ENCODE assay signal across 21 cellular contexts in genomic region chr5:150313921-150314716, GRCh38. TPM values are rescaled to one million over a fixed set of nuclear protein-coding genes. Genes with fewer than 3 reads are reported as not detected.
DNase-seq lines count a peak whose midpoint lies in the region; ATAC-seq and TF ChIP-seq lines count a peak whose summit lies in the region.
"Had no signal": no experiment of that assay in that cellular context is flagged by ENCODE, and none has a peak within 500 bp of the region (broad histone marks: within the 10 kb centered on the region; RNA-seq: fewer than 3 reads in every experiment).

No MANE protein-coding gene starts in this region.

- no peak for DNase-seq in IMR-90
- DNase-seq in RPMI8226: peak; percentile 33
- DNase-seq in mesenchymal stem cell: no peak
- DNase-seq in uterus: no peak
- DNase-seq in GM19240 (ENCODE audit: insufficient read length, low spot score): no peak
- DNase-seq in Peyer's patch: no peak
- DNase-seq: BE2C; CD8-positive, alpha-beta memory T cell; DMS79 treated with DMSO at 0.1 percent for 48 hours; GM23248; HCEC 1CT; KG1; NCI-H1105 treated with DMSO at 0.1 percent for 48 hours; NCI-H187 treated with DMSO at 0.1 percent for 48 hours; NCI-H345; NCI-H526 treated with DMSO at 0.1 percent for 48 hours; NK-92 treated with Interleukin-12 subunit alpha and Interleukin-12 subunit beta, amount 100 ng/mL, for 24 hours; SW 1271 had no signal

- H3K79me1 ChIP-seq in IMR-90 (ENCODE audit: low read depth in 1 of 2, low read length in 2 of 2) (peaks cover 0 to 5% of the 10 kb centered on the region in 2 experiments; a peak in 2 of 4 replicates), mesenchymal stem cell (replicated peaks; ENCODE audit: low read length, poor library complexity, severe bottlenecking) (no peaks in the 10 kb centered on the region)

- no peak overlapping the region for H3K9ac ChIP-seq in IMR-90 (ENCODE audit: low read depth, low read length)
- H3K9ac ChIP-seq in mesenchymal stem cell (ENCODE audit: low read length): no peak overlapping the region
- H3K9ac ChIP-seq: GM23248 had no signal

- H2BK15ac ChIP-seq in IMR-90 (ENCODE audit: low read depth, low read length) (peak overlapping the region; percentile 68; the same call in 1 of the 3 replicates), mesenchymal stem cell (ENCODE audit: low read depth, poor library complexity, severe bottlenecking) (no peak overlapping the region)

- peak overlapping the region; percentile 37; the same call in 1 of the 2 replicates for H3K14ac ChIP-seq in IMR-90 (replicated peaks; ENCODE audit: low read depth, low read length)
- H3K14ac ChIP-seq in mesenchymal stem cell (ENCODE audit: low read length in 2 of 2): no peak overlapping the region

- H2AK9ac ChIP-seq in IMR-90 (replicated peaks; ENCODE audit: low read depth, low read length, poor library complexity): no peak overlapping the region

- no peak overlapping the region for H4K5ac ChIP-seq in IMR-90 (ENCODE audit: low read depth, low read length)

- peaks cover 35% of the 10 kb centered on the region for H3K9me1 ChIP-seq in IMR-90 (ENCODE audit: insufficient read depth, low read length)

- no peak overlapping the region for H3K4me3 ChIP-seq in IMR-90 (ENCODE audit: insufficient read depth, low read depth, low read length)
- no peak overlapping the region for H3K4me3 ChIP-seq in mesenchymal stem cell (ENCODE audit: insufficient read depth in 1 of 2, low read depth in 1 of 2, low read length in 2 of 2)
- no peak overlapping the region for H3K4me3 ChIP-seq in uterus
- H3K4me3 ChIP-seq in Peyer's patch: no peak overlapping the region
- H3K4me3 ChIP-seq: GM23248 had no signal

- H3K56ac ChIP-seq in IMR-90 (ENCODE audit: extremely low read depth, insufficient read depth, low read length): no peak overlapping the region

- H3K9me3 ChIP-seq in IMR-90 (ENCODE audit: control insufficient read depth, insufficient read depth, low read length): no peaks in the 10 kb centered on the region
- H3K9me3 ChIP-seq in mesenchymal stem cell (ENCODE audit: control insufficient read depth, low read length): no peaks in the 10 kb centered on the region
- H3K9me3 ChIP-seq in uterus: no peaks in the 10 kb centered on the region
- H3K9me3 ChIP-seq in Peyer's patch: no peaks in the 10 kb centered on the region
- H3K9me3 ChIP-seq: BE2C had no signal

- peak overlapping the region; percentile 16 for H2BK5ac ChIP-seq in IMR-90 (ENCODE audit: low read depth, low read length, poor library complexity, severe bottlenecking)
- peak overlapping the region; percentile 46 for H2BK5ac ChIP-seq in mesenchymal stem cell (ENCODE audit: low read depth, low read length, poor library complexity, severe bottlenecking)

- no peaks in the 10 kb centered on the region for H3K27me3 ChIP-seq in IMR-90 (ENCODE audit: control insufficient read depth, insufficient read depth, low read length)
- H3K27me3 ChIP-seq in mesenchymal stem cell (ENCODE audit: control insufficient read depth in 1 of 2, insufficient read depth in 1 of 2, low read length in 2 of 2): no peaks in the 10 kb centered on the region
- H3K27me3 ChIP-seq in uterus: no peaks in the 10 kb centered on the region
- H3K27me3 ChIP-seq in Peyer's patch: no peaks in the 10 kb centered on the region
- H3K27me3 ChIP-seq: BE2C had no signal

- peak overlapping the region; percentile 70 for H2BK20ac ChIP-seq in IMR-90 (ENCODE audit: low read depth, low read length)

- BruUV-seq in IMR-90 (replicated peaks; lab: Mats Ljungman, UMichigan): no TSS peak

- intact Hi-C loops in IMR-90 (cut with micrococcal nuclease): no loop called here
- intact Hi-C loops in uterus (cut with DNase I; ENCODE audit: low total_unique reads): no loop called here

- H3K4me2 ChIP-seq in IMR-90 (ENCODE audit: low read depth, low read length) (no peak overlapping the region), mesenchymal stem cell (ENCODE audit: low read length, poor library complexity, severe bottlenecking) (no peak overlapping the region)

- peak overlapping the region; percentile 55 for H3K4ac ChIP-seq in IMR-90 (ENCODE audit: low read depth, low read length)
- no peak overlapping the region for H3K4ac ChIP-seq in mesenchymal stem cell (ENCODE audit: low read depth in 1 of 2, low read length in 2 of 2)

- H4K20me1 ChIP-seq in IMR-90 (ENCODE audit: insufficient read depth, low read length): peaks cover 5% of the 10 kb centered on the region; the same call in 1 of the 2 replicates

- TF ChIP-seq POLR2A in IMR-90 (IDR thresholded peaks at IDR 0.05; ENCODE audit: low read depth, low read length) (no peak), uterus (IDR thresholded peaks at IDR 0.05) (no peak), Peyer's patch (IDR thresholded peaks at IDR 0.05) (no peak)

- H3K18ac ChIP-seq in IMR-90 (ENCODE audit: low read depth, low read length) (peak overlapping the region; percentile 17; the same call in 1 of the 2 replicates), mesenchymal stem cell (ENCODE audit: low read depth in 1 of 2, low read length in 2 of 2) (no peak overlapping the region)

- CTCF ChIA-PET in IMR-90 (lab: Yijun Ruan, JAX): interaction anchor here (0.6 kb wide), 1 partner anchor 337 kb away, joined by 3 read pairs; no protein-coding TSS in a partner anchor

- POLR2A ChIA-PET in IMR-90 (lab: Charles Lee; ENCODE audit: unreplicated experiment): no interaction called here

- H3K27ac ChIP-seq in IMR-90 (ENCODE audit: insufficient read depth, low read length): peak overlapping the region; percentile 17
- peak overlapping the region; percentile 3 for H3K27ac ChIP-seq in mesenchymal stem cell (ENCODE audit: low read length, poor library complexity, severe bottlenecking)
- H3K27ac ChIP-seq in uterus: peak overlapping the region; percentile 54 to 64
- no peak overlapping the region for H3K27ac ChIP-seq in Peyer's patch
- H3K27ac ChIP-seq: GM23248, RWPE1 had no signal

- TF ChIP-seq CTCF in IMR-90 (conservative IDR thresholded peaks at IDR 0.05; ENCODE audit: low read depth, low read length) (no peak), uterus (IDR thresholded peaks at IDR 0.05) (no peak), Peyer's patch (IDR thresholded peaks at IDR 0.05) (no peak)

- H2AFZ ChIP-seq in IMR-90 (replicated peaks; ENCODE audit: low read length, poor library complexity): no peak overlapping the region
- no peak overlapping the region for H2AFZ ChIP-seq in mesenchymal stem cell (ENCODE audit: low read depth, low read length)
- H2AFZ ChIP-seq: GM23248 had no signal

- H3K4me1 ChIP-seq in IMR-90 (ENCODE audit: control insufficient read depth, insufficient read depth, low read length): peaks cover 29% of the 10 kb centered on the region
- H3K4me1 ChIP-seq in mesenchymal stem cell (ENCODE audit: control insufficient read depth, insufficient read depth, low read depth, low read length): peaks cover 30% of the 10 kb centered on the region
- H3K4me1 ChIP-seq in uterus: peaks cover 0 to 6% of the 10 kb centered on the region in 2 donors
- no peaks in the 10 kb centered on the region for H3K4me1 ChIP-seq in Peyer's patch

- H2BK12ac ChIP-seq in mesenchymal stem cell (ENCODE audit: low read length in 2 of 2): peak overlapping the region; percentile 73 to 87

- WGBS in IMR-90 (ENCODE audit: extremely low coverage in 2 of 2, insufficient read length in 1 of 2), 2 experiments: 64% methylated on average over 2 of the region's 6 CpGs; no CpG with 5 or more reads in 1 of the 2 experiments
- 51% methylated on average over 6 of the region's 6 CpGs for WGBS in mesenchymal stem cell

- H4K8ac ChIP-seq in IMR-90 (ENCODE audit: low read depth in 2 of 2, low read length in 2 of 2) (peak overlapping the region in 1 of 2 experiments; percentile 17; a peak in 1 of 4 replicates), mesenchymal stem cell (ENCODE audit: low read length) (no peak overlapping the region)

- H3K23ac ChIP-seq in IMR-90 (ENCODE audit: low read depth, low read length) (0 out of 2 replicates have a peak overlapping the region, but pooled peaks have one; percentile 7), mesenchymal stem cell (ENCODE audit: low read length in 2 of 2) (no peak overlapping the region)

- no peak for ATAC-seq in IMR-90 (ENCODE audit: low read depth)
- ATAC-seq in GM21529 (IDR thresholded peaks at IDR 0.05; ENCODE audit: unreplicated experiment): no peak

- H3K36me3 ChIP-seq in IMR-90 (ENCODE audit: control insufficient read depth, insufficient read depth, low read length): no peaks in the 10 kb centered on the region
- H3K36me3 ChIP-seq in mesenchymal stem cell (ENCODE audit: control insufficient read depth in 1 of 2, insufficient read depth in 2 of 2, low read depth in 1 of 2, low read length in 2 of 2): no peaks in the 10 kb centered on the region
- no peaks in the 10 kb centered on the region for H3K36me3 ChIP-seq in uterus
- H3K36me3 ChIP-seq in Peyer's patch: no peaks in the 10 kb centered on the region
- H3K36me3 ChIP-seq: BE2C had no signal

- dilution Hi-C loops in IMR-90 (cut with HindIII; ENCODE audit: low sequenced_read_pairs, unreplicated experiment): no loop called here

- in situ Hi-C loops in IMR-90 (cut with MboI; ENCODE audit: low sequenced_read_pairs): no loop called here

- peak overlapping the region; percentile 22; the same call in 1 of the 2 replicates for H4K91ac ChIP-seq in IMR-90 (ENCODE audit: insufficient read depth, low read depth, low read length)
- no peak overlapping the region for H4K91ac ChIP-seq in mesenchymal stem cell (ENCODE audit: low read length)

- TF ChIP-seq RAD21 in IMR-90 (IDR thresholded peaks at IDR 0.05; ENCODE audit: low read length): no peak

- H2AK5ac ChIP-seq in IMR-90 (ENCODE audit: low read depth, low read length): peak overlapping the region; percentile 57; the same call in 1 of the 2 replicates
- peak overlapping the region; percentile 97 for H2AK5ac ChIP-seq in mesenchymal stem cell (ENCODE audit: low read length, severe bottlenecking)

- peak overlapping the region; percentile 52; the same call in 1 of the 2 replicates for H2BK120ac ChIP-seq in IMR-90 (ENCODE audit: low read depth, low read length)
- H2BK120ac ChIP-seq in mesenchymal stem cell (ENCODE audit: low read depth, low read length): no peak overlapping the region

RNA-seq across cellular contexts. Expression of gene ARSI, which starts 11.4 kb away (rescaled TPM):
- total RNA-seq in IMR-90 (2012; rRNA removed): 15.0 and 15.2 TPM in 2 replicates
- 14.8 and 15.5 TPM in 2 replicates for polyA plus RNA-seq in IMR-90 (2012; rRNA removed)
- polyA plus RNA-seq in IMR-90 (2012; cell fraction: cytosol; rRNA removed): 10.1 and 22.7 TPM in 2 replicates
- 3.4 and 9.5 TPM in 2 replicates for polyA plus RNA-seq in IMR-90 (2012; cell fraction: nucleus; rRNA removed; ENCODE audit: low replicate concordance)
- polyA plus RNA-seq in mesenchymal stem cell (2013, experiment 1 of 2): 1.6 TPM
- 1.5 TPM for polyA plus RNA-seq in mesenchymal stem cell (2013, experiment 2 of 2)
- 10 to 100 TPM in 1 of 4 donors, 1 to 10 TPM in 3; 4.3 to 15.1 (median 5.7) TPM for total RNA-seq in uterus
- total RNA-seq in Peyer's patch: not detected
- total RNA-seq: CD8-positive, alpha-beta memory T cell; OCI-LY7 had no signal
- polyA plus RNA-seq: CD8-positive, alpha-beta memory T cell had no signal

RNA-seq across cellular contexts. Expression of gene CAMK2A, which starts 24.5 kb away (rescaled TPM):
- total RNA-seq in IMR-90 (2012; rRNA removed) (under 0.01 and 0.18 TPM in 2 replicates), uterus (10 to 100 TPM in 1 of 4 donors, 1 to 10 TPM in 2, under 1 TPM in 1; under 0.01 to 23.7 (median 4.3) TPM), Peyer's patch (1 to 10 TPM in 1 of 4 donors, not detected in 3; 1.2 TPM)
- polyA plus RNA-seq in IMR-90 (2012; rRNA removed): 0.17 and 0.19 TPM in 2 replicates
- polyA plus RNA-seq in IMR-90 (2012; cell fraction: cytosol; rRNA removed): 0.11 and 0.24 TPM in 2 replicates
- 1.5 and 2.4 TPM in 2 replicates for polyA plus RNA-seq in IMR-90 (2012; cell fraction: nucleus; rRNA removed; ENCODE audit: low replicate concordance)
- polyA plus RNA-seq in mesenchymal stem cell (2013, experiment 1 of 2): 0.65 TPM
- polyA plus RNA-seq in mesenchymal stem cell (2013, experiment 2 of 2): 0.47 TPM
- total RNA-seq: CD8-positive, alpha-beta memory T cell; OCI-LY7 had no signal
- polyA plus RNA-seq: CD8-positive, alpha-beta memory T cell; GM23248 had no signal

RNA-seq across cellular contexts. Expression of gene TCOF1, which starts 43.4 kb away (rescaled TPM):
- total RNA-seq in IMR-90 (2012; rRNA removed) (18.3 and 19.7 TPM in 2 replicates), uterus (10 to 100 TPM in 3 of 4 donors, 1 to 10 TPM in 1; 9.4 to 40.0 (median 20.1) TPM), Peyer's patch (10 to 100 TPM; 19.4 to 85.0 (median 28.2) TPM)
- 18.2 and 18.8 TPM in 2 replicates for polyA plus RNA-seq in IMR-90 (2012; rRNA removed)
- polyA plus RNA-seq in IMR-90 (2012; cell fraction: cytosol; rRNA removed): 11.7 and 14.4 TPM in 2 replicates
- polyA plus RNA-seq in IMR-90 (2012; cell fraction: nucleus; rRNA removed; ENCODE audit: low replicate concordance): 43.7 and 51.8 TPM in 2 replicates
- 14.3 TPM for polyA plus RNA-seq in mesenchymal stem cell (2013, experiment 1 of 2)
- polyA plus RNA-seq in mesenchymal stem cell (2013, experiment 2 of 2): 13.1 TPM

Comparison
In these comparisons a context has a peak if more than half of its experiments do, and no peak if none do; other contexts are left out.
1. H3K27ac ChIP-seq: peak in IMR-90 (single experiment), mesenchymal stem cell (single experiment) and uterus (2 of 2); none in Peyer's patch (0 of 4).
2. RNA of gene ARSI, which starts 11.4 kb away (total RNA-seq): 15.0 to 15.2 TPM in IMR-90 and 4.3 to 15.1 TPM in uterus; not detected in Peyer's patch; every median in the first group is over 4 times any median in the second.